35 cellular contexts compared by ENCODE assay signal in the genomic region with DNA sequence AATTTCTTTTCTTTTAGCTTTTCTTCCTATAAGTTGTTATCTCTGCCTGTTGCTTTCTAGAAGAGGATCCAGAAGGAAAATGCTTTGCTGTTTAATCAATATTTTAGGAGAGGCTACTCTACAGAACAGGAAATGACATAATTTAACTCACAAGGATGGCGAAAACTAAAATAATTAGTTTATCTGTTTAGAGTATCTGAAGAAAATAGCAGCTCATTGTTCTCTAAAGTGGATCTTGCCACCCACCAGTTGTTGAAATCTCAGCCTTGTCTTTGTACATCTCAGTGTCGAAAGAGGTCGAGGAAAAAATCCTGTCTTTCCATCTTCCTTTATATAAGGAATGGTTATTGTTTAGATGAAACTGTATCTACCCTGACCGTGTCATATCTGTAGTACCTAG.
DNase-seq lines count a peak whose midpoint lies in the region; ATAC-seq and TF ChIP-seq lines count a peak whose summit lies in the region.
"Had no signal": no experiment of that assay in that cellular context is flagged by ENCODE, and none has a peak within 500 bp of the region (broad histone marks: within the 10 kb centered on the region; RNA-seq: fewer than 3 reads in every experiment).

No MANE protein-coding gene starts in this region.

- H3K4me3 ChIP-seq in OCI-LY7 (ENCODE audit: low read depth, low read length, poor library complexity, severe bottlenecking), result no peak overlapping the region
- H3K4me3 ChIP-seq: adrenal gland, body of pancreas, dorsolateral prefrontal cortex, MG63, pancreas, Peyer's patch, right atrium auricular region, stomach, uterus had no signal

- peak overlapping the region; percentile 5 for H3K27ac Mint-ChIP-seq in activated naive CD8-positive, alpha-beta T cell
- no peak overlapping the region for H3K27ac Mint-ChIP-seq in activated naive CD8-positive, alpha-beta T cell treated with anti-CD3 and anti-CD28 coated beads, Interleukin-2, amount 50 U/mL, for 24 hours
- H3K27ac Mint-ChIP-seq in endothelial cell (ENCODE audit: unreplicated experiment), result peak overlapping the region; percentile 1
- H3K27ac Mint-ChIP-seq in stimulated activated naive CD8-positive, alpha-beta T cell treated with anti-CD3 and anti-CD28 coated beads, Interleukin-15, amount 100 ng/mL, for 72 hours, result peak overlapping the region; percentile 23 to 34
- H3K27ac Mint-ChIP-seq: H9 had no signal

- intact Hi-C loops in OCI-LY7 (cut with micrococcal nuclease; ENCODE audit: unreplicated experiment), result no loop called here

- no peaks in the 10 kb centered on the region for H3K9me2 ChIP-seq in OCI-LY7 (ENCODE audit: insufficient read depth, low read length)

- H3K36me3 ChIP-seq in OCI-LY7 (ENCODE audit: insufficient read depth, low read length), result no peaks in the 10 kb centered on the region; the same call in 1 of the 2 replicates
- H3K36me3 ChIP-seq: adrenal gland, MG63, pancreas, Peyer's patch, right atrium auricular region, stomach, uterus, WERI-Rb-1 had no signal

- no peaks in the 10 kb centered on the region for H4K20me1 ChIP-seq in OCI-LY7 (ENCODE audit: insufficient read depth, low read length)

- no peak for DNase-seq in activated naive CD8-positive, alpha-beta T cell treated with anti-CD3 and anti-CD28 coated beads, Interleukin-2, amount 50 U/mL, for 24 hours
- DNase-seq in OCI-LY7 (ENCODE audit: low spot score), result no peak
- DNase-seq in endothelial cell (ENCODE audit: low spot score), result no peak
- DNase-seq in stimulated activated naive CD8-positive, alpha-beta T cell treated with anti-CD3 and anti-CD28 coated beads, Interleukin-15, amount 100 ng/mL, for 72 hours, result no peak
- no peak for DNase-seq in stimulated activated CD4-positive, alpha-beta T cell treated with anti-CD3 and anti-CD28 coated beads, Interleukin-2, amount 100 ng/mL, for 24 hours
- DNase-seq in NCI-H345 treated with DMSO at 0.1 percent for 48 hours (lab: John Stamatoyannopoulos, UW; ENCODE audit: unreplicated experiment), result no peak
- DNase-seq: activated CD4-positive, alpha-beta T cell treated with anti-CD3 and anti-CD28 coated beads for 48 hours; activated CD8-positive, alpha-beta memory T cell treated with anti-CD3 and anti-CD28 coated beads for 24 hours; activated gamma-delta T cell; activated T-cell treated with anti-CD3 and anti-CD28 coated beads for 4 hours; adrenal gland; body of pancreas; cerebellar nuclear complex; DMS153; dorsolateral prefrontal cortex; H9; hypothalamus; immature natural killer cell; KG1; left colon; MG63; NCI-H2029; NCI-H2227 treated with DMSO at 0.1 percent for 48 hours; NCI-H526 treated with DMSO at 0.1 percent for 48 hours; pancreas; Peyer's patch; SHP77; small intestine; stomach; T1000; uterus; WERI-Rb-1 had no signal

- no peaks in the 10 kb centered on the region for H3K9me3 Mint-ChIP-seq in activated naive CD8-positive, alpha-beta T cell (ENCODE audit: low read depth)
- no peaks in the 10 kb centered on the region for H3K9me3 Mint-ChIP-seq in activated naive CD8-positive, alpha-beta T cell treated with anti-CD3 and anti-CD28 coated beads, Interleukin-2, amount 50 U/mL, for 24 hours
- H3K9me3 Mint-ChIP-seq in endothelial cell (ENCODE audit: unreplicated experiment), result no peaks in the 10 kb centered on the region
- H3K9me3 Mint-ChIP-seq in stimulated activated naive CD8-positive, alpha-beta T cell treated with anti-CD3 and anti-CD28 coated beads, Interleukin-15, amount 100 ng/mL, for 72 hours, result no peaks in the 10 kb centered on the region
- H3K9me3 Mint-ChIP-seq: H9, immature natural killer cell had no signal

- H3K9me3 ChIP-seq in OCI-LY7 (ENCODE audit: low read length), result no peaks in the 10 kb centered on the region
- H3K9me3 ChIP-seq: adrenal gland, body of pancreas, MG63, pancreas, Peyer's patch, right atrium auricular region, stomach, uterus had no signal

- no peaks in the 10 kb centered on the region for H3K36me3 Mint-ChIP-seq in activated naive CD8-positive, alpha-beta T cell
- H3K36me3 Mint-ChIP-seq in activated naive CD8-positive, alpha-beta T cell treated with anti-CD3 and anti-CD28 coated beads, Interleukin-2, amount 50 U/mL, for 24 hours (ENCODE audit: low read depth), result peaks cover 6% of the 10 kb centered on the region
- H3K36me3 Mint-ChIP-seq in endothelial cell (ENCODE audit: low read depth, unreplicated experiment), result no peaks in the 10 kb centered on the region

- H3K4me3 Mint-ChIP-seq in activated naive CD8-positive, alpha-beta T cell, result no peak overlapping the region
- no peak overlapping the region for H3K4me3 Mint-ChIP-seq in activated naive CD8-positive, alpha-beta T cell treated with anti-CD3 and anti-CD28 coated beads, Interleukin-2, amount 50 U/mL, for 24 hours
- H3K4me3 Mint-ChIP-seq in endothelial cell (ENCODE audit: unreplicated experiment), result no peak overlapping the region
- H3K4me3 Mint-ChIP-seq in stimulated activated naive CD8-positive, alpha-beta T cell treated with anti-CD3 and anti-CD28 coated beads, Interleukin-15, amount 100 ng/mL, for 72 hours, result no peak overlapping the region
- H3K4me3 Mint-ChIP-seq: H9, immature natural killer cell had no signal

- no peaks in the 10 kb centered on the region for H3K4me1 ChIP-seq in OCI-LY7 (ENCODE audit: insufficient read depth, low read length, poor library complexity, severe bottlenecking)
- H3K4me1 ChIP-seq: Peyer's patch had no signal

- peaks cover 61% of the 10 kb centered on the region for H3K4me1 Mint-ChIP-seq in activated naive CD8-positive, alpha-beta T cell (ENCODE audit: low read depth)
- H3K4me1 Mint-ChIP-seq in activated naive CD8-positive, alpha-beta T cell treated with anti-CD3 and anti-CD28 coated beads, Interleukin-2, amount 50 U/mL, for 24 hours, result peaks cover 53% of the 10 kb centered on the region
- H3K4me1 Mint-ChIP-seq in endothelial cell (ENCODE audit: unreplicated experiment), result peaks cover 9% of the 10 kb centered on the region
- H3K4me1 Mint-ChIP-seq in stimulated activated naive CD8-positive, alpha-beta T cell treated with anti-CD3 and anti-CD28 coated beads, Interleukin-15, amount 100 ng/mL, for 72 hours, result peaks cover 66% of the 10 kb centered on the region

- no peak overlapping the region for H3K4me2 ChIP-seq in OCI-LY7 (ENCODE audit: low read length)

- no peak for TF ChIP-seq CTCF in OCI-LY7 (conservative IDR thresholded peaks at IDR 0.05; ENCODE audit: low read length)
- TF ChIP-seq CTCF in endothelial cell (IDR thresholded peaks at IDR 0.05; ENCODE audit: unreplicated experiment), result no peak

- no peak for ATAC-seq in activated naive CD8-positive, alpha-beta T cell treated with anti-CD3 and anti-CD28 coated beads, Interleukin-2, amount 50 U/mL, for 24 hours
- ATAC-seq in stimulated activated naive CD8-positive, alpha-beta T cell treated with anti-CD3 and anti-CD28 coated beads, Interleukin-15, amount 100 ng/mL, for 72 hours, result no peak
- ATAC-seq in GM18519 (IDR thresholded peaks at IDR 0.05; ENCODE audit: low FRiP score, unreplicated experiment), result no peak
- ATAC-seq: body of pancreas, left colon, pancreas had no signal

- H3K27me3 Mint-ChIP-seq in activated naive CD8-positive, alpha-beta T cell, result no peaks in the 10 kb centered on the region
- H3K27me3 Mint-ChIP-seq in activated naive CD8-positive, alpha-beta T cell treated with anti-CD3 and anti-CD28 coated beads, Interleukin-2, amount 50 U/mL, for 24 hours, result no peaks in the 10 kb centered on the region
- H3K27me3 Mint-ChIP-seq in endothelial cell (ENCODE audit: unreplicated experiment), result peaks cover 2% of the 10 kb centered on the region
- no peaks in the 10 kb centered on the region for H3K27me3 Mint-ChIP-seq in stimulated activated naive CD8-positive, alpha-beta T cell treated with anti-CD3 and anti-CD28 coated beads, Interleukin-15, amount 100 ng/mL, for 72 hours

- no peak overlapping the region for H3K27ac ChIP-seq in OCI-LY7 (ENCODE audit: low read depth, low read length, poor library complexity, severe bottlenecking)
- H3K27ac ChIP-seq: body of pancreas, dorsolateral prefrontal cortex, pancreas, Peyer's patch, right atrium auricular region, stomach, uterus, WERI-Rb-1 had no signal

- BruUV-seq in OCI-LY7 (replicated peaks; lab: Mats Ljungman, UMichigan), result TSS peak; percentile 23

- CTCF ChIA-PET in OCI-LY7 (lab: Charles Lee; ENCODE audit: unreplicated experiment), result no interaction called here

- H2AFZ ChIP-seq in OCI-LY7 (ENCODE audit: low read length), result no peak overlapping the region

- POLR2A ChIA-PET in OCI-LY7 (lab: Charles Lee), result interaction anchor here (0.6 kb wide), 1 partner anchor 189 kb away, joined by 4 read pairs; no protein-coding TSS in a partner anchor

- peaks cover 6% of the 10 kb centered on the region; the same call in 1 of the 2 replicates for H3K79me2 ChIP-seq in OCI-LY7 (ENCODE audit: insufficient read depth, low read depth, low read length)
